3 cellular contexts compared by ENCODE assay signal in genomic region chr4:101355767-101356702, GRCh38.
TF ChIP-seq lines count a peak whose summit lies in the region.

No MANE protein-coding gene starts in this region.

TF ChIP-seq in IMR-90, 13 proteins besides CTCF, POLR2A, EP300 and RAD21:
- TF ChIP-seq BHLHE40 (IDR thresholded peaks at IDR 0.05; ENCODE audit: low read depth, low read length), result 0 out of 2 replicates have a peak, but pooled peaks have one; percentile 42
- TF ChIP-seq CEBPB (IDR thresholded peaks at IDR 0.05; ENCODE audit: low read depth, low read length), result peak; percentile 66
- peak; percentile 77 for TF ChIP-seq FOS (IDR thresholded peaks at IDR 0.05; ENCODE audit: low read depth, low read length)
- peak; percentile 61; the same call in 1 of the 2 replicates for TF ChIP-seq MAZ (IDR thresholded peaks at IDR 0.05; ENCODE audit: borderline replicate concordance, low read depth, low read length)
- peak; percentile 35 for TF ChIP-seq RCOR1 (IDR thresholded peaks at IDR 0.05; ENCODE audit: insufficient replicate concordance, low read length)
- TF ChIP-seq CHD1 (IDR thresholded peaks at IDR 0.05; ENCODE audit: low read depth, low read length), result no peak
- TF ChIP-seq USF2 (IDR thresholded peaks at IDR 0.05; ENCODE audit: low read depth, low read length), result no peak
TF ChIP-seq in IMR-90: peak in this region for 5.

TF ChIP-seq in GM12878, 131 proteins besides CTCF, POLR2A, EP300 and RAD21:
- TF ChIP-seq ZNF592 (IDR thresholded peaks at IDR 0.05), result no peak
- no peak for TF ChIP-seq CHD2 (IDR thresholded peaks at IDR 0.05; ENCODE audit: borderline replicate concordance, low read depth, low read length)
- TF ChIP-seq ZBTB33 (IDR thresholded peaks at IDR 0.05), result no peak
- no peak for TF ChIP-seq YY1 (IDR thresholded peaks at IDR 0.05; ENCODE audit: low read depth, low read length)
- no peak for TF ChIP-seq TAF1 (IDR thresholded peaks at IDR 0.05; ENCODE audit: borderline replicate concordance, low read depth, low read length)
- peak; percentile 65; the same call in 1 of the 2 replicates for TF ChIP-seq SPI1 (IDR thresholded peaks at IDR 0.05; ENCODE audit: borderline replicate concordance, insufficient read depth, low read depth, low read length)

TF ChIP-seq in HepG2, 621 proteins besides CTCF, POLR2A, EP300 and RAD21 (continues in another document):
- TF ChIP-seq FOXP4 (CRISPR knock-in tag; IDR thresholded peaks at IDR 0.05) (peak; percentile 22; the same call in 1 of the 2 replicates), ZMYM4 (CRISPR knock-in tag; IDR thresholded peaks at IDR 0.05) (0 out of 2 replicates have a peak, but pooled peaks have one; percentile 24), GPBP1L1 (CRISPR knock-in tag; IDR thresholded peaks at IDR 0.05) (no peak), ZFYVE20 (CRISPR knock-in tag; IDR thresholded peaks at IDR 0.05; ENCODE audit: borderline replicate concordance, low read depth) (no peak), SOX5 (CRISPR knock-in tag; IDR thresholded peaks at IDR 0.05; ENCODE audit: borderline replicate concordance) (peak; percentile 78; the same call in 1 of the 2 replicates), FOXA3 (CRISPR knock-in tag; IDR thresholded peaks at IDR 0.05) (peak; percentile 91), KDM6A (CRISPR knock-in tag; IDR thresholded peaks at IDR 0.05; ENCODE audit: low read depth) (0 out of 2 replicates have a peak, but pooled peaks have one; percentile 21), ZNF331 (CRISPR knock-in tag; IDR thresholded peaks at IDR 0.05) (no peak), ZMAT5 (CRISPR knock-in tag; IDR thresholded peaks at IDR 0.05; ENCODE audit: borderline replicate concordance, low read depth) (no peak), CCAR2 (optimal IDR thresholded peaks at IDR 0.05; ENCODE audit: low read depth, low read length) (no peak), ATF3 (CRISPR knock-in tag; IDR thresholded peaks at IDR 0.05) (peak; percentile 81), MXI1 (IDR thresholded peaks at IDR 0.05; ENCODE audit: borderline replicate concordance, low read depth, low read length) (no peak), ZNF776 (CRISPR knock-in tag; IDR thresholded peaks at IDR 0.05) (no peak), REL (CRISPR knock-in tag; conservative IDR thresholded peaks at IDR 0.05) (no peak), ZBTB43 (CRISPR knock-in tag; conservative IDR thresholded peaks at IDR 0.05) (no peak; the same call in 1 of the 2 replicates), MAFF (IDR thresholded peaks at IDR 0.05; ENCODE audit: low read depth, low read length) (0 out of 2 replicates have a peak, but pooled peaks have one; percentile 1), CREM (IDR thresholded peaks at IDR 0.05) (peak; percentile 35; the same call in 1 of the 2 replicates), CREM (CRISPR knock-in tag; IDR thresholded peaks at IDR 0.05) (no peak), MIXL1 (CRISPR knock-in tag; IDR thresholded peaks at IDR 0.05) (peak; percentile 47), ZBTB20 (CRISPR knock-in tag; IDR thresholded peaks at IDR 0.05; ENCODE audit: borderline replicate concordance, low read depth) (0 out of 2 replicates have a peak, but pooled peaks have one; percentile 36), HNRNPH1 (optimal IDR thresholded peaks at IDR 0.05; ENCODE audit: low read depth, low read length) (no peak), SRSF1 (optimal IDR thresholded peaks at IDR 0.05; ENCODE audit: low read depth, low read length) (no peak), RARA (CRISPR knock-in tag; IDR thresholded peaks at IDR 0.05) (peak; percentile 79), SALL1 (CRISPR knock-in tag; IDR thresholded peaks at IDR 0.05) (peak; percentile 26; the same call in 1 of the 2 replicates), GTF3A (CRISPR knock-in tag; conservative IDR thresholded peaks at IDR 0.05) (no peak), CEBPG (CRISPR knock-in tag; IDR thresholded peaks at IDR 0.05) (peak; percentile 52; the same call in 1 of the 2 replicates), RARG (CRISPR knock-in tag; IDR thresholded peaks at IDR 0.05; ENCODE audit: low read depth) (no peak), HMG20A (CRISPR knock-in tag; IDR thresholded peaks at IDR 0.05; ENCODE audit: borderline replicate concordance) (peak; percentile 82), SRY (CRISPR knock-in tag; IDR thresholded peaks at IDR 0.05) (no peak), FOXK1 (CRISPR knock-in tag; IDR thresholded peaks at IDR 0.05; ENCODE audit: borderline replicate concordance, low read depth) (peak; percentile 32; the same call in 1 of the 2 replicates), NR2F6 (IDR thresholded peaks at IDR 0.05) (peak; percentile 59), NR2F6 (CRISPR knock-in tag; IDR thresholded peaks at IDR 0.05) (peak; percentile 77; the same call in 1 of the 2 replicates), ARID3A (IDR thresholded peaks at IDR 0.05; ENCODE audit: low read depth, low read length) (peak; percentile 38; the same call in 1 of the 2 replicates), RAD51 (IDR thresholded peaks at IDR 0.05; ENCODE audit: borderline replicate concordance) (no peak), TCF7 (IDR thresholded peaks at IDR 0.05; ENCODE audit: low read depth) (0 out of 2 replicates have a peak, but pooled peaks have one; percentile 28), NKX3-1 (CRISPR knock-in tag; IDR thresholded peaks at IDR 0.05) (no peak), SAP130 (CRISPR knock-in tag; IDR thresholded peaks at IDR 0.05; ENCODE audit: low read depth) (peak; percentile 72), ZNF556 (CRISPR knock-in tag; IDR thresholded peaks at IDR 0.05; ENCODE audit: borderline replicate concordance) (no peak), TBX3 (IDR thresholded peaks at IDR 0.05; ENCODE audit: borderline replicate concordance) (no peak), EHMT2 (IDR thresholded peaks at IDR 0.05; ENCODE audit: borderline replicate concordance, low read depth, low read length) (no peak), PPARG (CRISPR knock-in tag; conservative IDR thresholded peaks at IDR 0.05) (peak; percentile 84), ZNF652 (CRISPR knock-in tag; IDR thresholded peaks at IDR 0.05; ENCODE audit: borderline replicate concordance, low read depth) (peak; percentile 83), TEAD3 (CRISPR knock-in tag; optimal IDR thresholded peaks at IDR 0.05; ENCODE audit: borderline replicate concordance) (peak; percentile 98), XRCC5 (optimal IDR thresholded peaks at IDR 0.05; ENCODE audit: low read length) (peak; percentile 39), NR2C2 (CRISPR knock-in tag; IDR thresholded peaks at IDR 0.05; ENCODE audit: borderline replicate concordance) (peak; percentile 55), ZNF547 (CRISPR knock-in tag; IDR thresholded peaks at IDR 0.05) (no peak), TERF1 (CRISPR knock-in tag; IDR thresholded peaks at IDR 0.05) (no peak), BCL6 (CRISPR knock-in tag; IDR thresholded peaks at IDR 0.05) (peak; percentile 40; the same call in 1 of the 2 replicates), ZNF7 (CRISPR knock-in tag; IDR thresholded peaks at IDR 0.05) (no peak), FOSL2 (CRISPR knock-in tag; IDR thresholded peaks at IDR 0.05) (peak; percentile 99), POGZ (CRISPR knock-in tag; IDR thresholded peaks at IDR 0.05) (peak; percentile 49; the same call in 1 of the 2 replicates), ZNF790 (CRISPR knock-in tag; IDR thresholded peaks at IDR 0.05; ENCODE audit: borderline replicate concordance) (no peak), RFXANK (CRISPR knock-in tag; IDR thresholded peaks at IDR 0.05) (no peak), HOMEZ (CRISPR knock-in tag; IDR thresholded peaks at IDR 0.05; ENCODE audit: low read depth) (peak; percentile 83; the same call in 1 of the 2 replicates), JUNB (CRISPR knock-in tag; IDR thresholded peaks at IDR 0.05; ENCODE audit: borderline replicate concordance) (peak; percentile 81; the same call in 1 of the 2 replicates), FOXA1 (IDR thresholded peaks at IDR 0.05) (no peak), FOXA1 (CRISPR knock-in tag; IDR thresholded peaks at IDR 0.05) (peak; percentile 80), KLF6 (CRISPR knock-in tag; IDR thresholded peaks at IDR 0.05) (no peak), ZNF766 (CRISPR knock-in tag; IDR thresholded peaks at IDR 0.05; ENCODE audit: borderline replicate concordance) (no peak), SOX13 (IDR thresholded peaks at IDR 0.05) (no peak), SOX13 (CRISPR knock-in tag; conservative IDR thresholded peaks at IDR 0.05 in 1 of 2, IDR thresholded peaks at IDR 0.05 in 1 of 2) (peak in 1 of 2 experiments; percentile 80; a peak in 2 of 4 replicates), SP5 (CRISPR knock-in tag; IDR thresholded peaks at IDR 0.05; ENCODE audit: borderline replicate concordance, low read depth) (peak; percentile 51; the same call in 1 of the 2 replicates), ELF3 (CRISPR knock-in tag; IDR thresholded peaks at IDR 0.05) (peak; percentile 76)
